In the genomic region with DNA sequence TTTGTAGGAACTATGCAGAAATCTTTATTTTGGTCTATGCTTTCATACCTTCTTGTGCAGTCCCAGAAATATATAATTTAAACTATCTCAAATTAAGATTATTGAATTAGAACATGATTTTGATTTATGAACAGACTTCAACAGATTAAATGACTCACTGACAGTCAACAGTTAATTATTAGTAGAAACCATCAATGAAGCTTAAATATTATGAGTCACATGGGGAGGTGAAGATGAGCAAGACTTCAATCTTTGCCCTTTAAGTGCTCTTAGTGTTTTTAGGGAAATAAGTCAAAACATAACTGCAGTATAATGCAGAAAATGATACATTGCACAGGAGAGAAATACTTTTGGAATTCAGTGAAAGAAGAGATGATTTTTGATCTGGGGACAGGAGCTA, we compare ENCODE assay signal across 17 cellular contexts.
A peak's percentile ranks its signal among the peaks of the same experiment; 100 is the strongest.
DNase-seq lines count a peak whose midpoint lies in the region; ATAC-seq and TF ChIP-seq lines count a peak whose summit lies in the region.
"Had no signal": no experiment of that assay in that cellular context is flagged by ENCODE, and none has a peak within 500 bp of the region (broad histone marks: within the 10 kb centered on the region; RNA-seq: fewer than 3 reads in every experiment).

No MANE protein-coding gene starts in this region.

- H3K27ac ChIP-seq in foreskin keratinocyte = no peak overlapping the region
- H3K27ac ChIP-seq: C4-2B, PC-9 had no signal

- in situ Hi-C loops in ACHN (cut with HindIII; ENCODE audit: low pct_ligation_motif_present, low pct_unique_long_range_greater_than_20kb, low sequenced_read_pairs) = no loop called here

- DNase-seq in ACHN = peak; percentile 30
- DNase-seq in foreskin keratinocyte = peak in 1 of 2 donors; percentile 11
- DNase-seq in NCI-H2081 treated with DMSO at 0.1 percent for 48 hours (lab: John Stamatoyannopoulos, UW) = no peak
- DNase-seq in activated effector memory CD4-positive, alpha-beta T cell treated with anti-CD3 and anti-CD28 coated beads, Interleukin-2, amount 50 U/mL, for 16 hours = no peak
- DNase-seq in A172 (ENCODE audit: low spot score) = no peak
- DNase-seq in activated naive CD4-positive, alpha-beta T cell treated with anti-CD3 and anti-CD28 coated beads, Interleukin-2, amount 50 U/mL, for 16 hours = no peak
- DNase-seq: KBM-7, NCI-H1048, NCI-H146, NCI-H226, NCI-H526 treated with DMSO at 0.1 percent for 48 hours, PC-9, T-helper 17 cell had no signal

- TF ChIP-seq CTCF in foreskin keratinocyte (conservative IDR thresholded peaks at IDR 0.05) = no peak

- ATAC-seq in GM18907 (IDR thresholded peaks at IDR 0.05; ENCODE audit: unreplicated experiment) = peak; percentile 68
- peak; percentile 80 for ATAC-seq in HG03354 (IDR thresholded peaks at IDR 0.05; ENCODE audit: poor library complexity, severe bottlenecking, unreplicated experiment)
- ATAC-seq in foreskin keratinocyte = peak; percentile 41
- ATAC-seq: Right ventricle myocardium inferior, T-helper 17 cell had no signal

- no peaks in the 10 kb centered on the region for H3K27me3 ChIP-seq in foreskin keratinocyte

- no peaks in the 10 kb centered on the region for H3K4me1 ChIP-seq in foreskin keratinocyte
